In genomic region chr11:121485221-121485620, GRCh38 we compare ENCODE assay signal across 33 cellular contexts. TPM values are rescaled to one million over a fixed set of nuclear protein-coding genes. Genes with fewer than 3 reads are reported as not detected.
A peak's percentile ranks its signal among the peaks of the same experiment; 100 is the strongest.
DNase-seq lines count a peak whose midpoint lies in the region; ATAC-seq, FAIRE-seq and TF ChIP-seq lines count a peak whose summit lies in the region.
"Had no signal": no experiment of that assay in that cellular context is flagged by ENCODE, and none has a peak within 500 bp of the region (broad histone marks: within the 10 kb centered on the region; RNA-seq: fewer than 3 reads in every experiment).

No MANE protein-coding gene starts in this region.

- no peaks in the 10 kb centered on the region for H3K27me3 Mint-ChIP-seq in activated CD4-positive, alpha-beta T cell treated with anti-CD3 and anti-CD28 coated beads for 36 hours
- H3K27me3 Mint-ChIP-seq in activated naive CD8-positive, alpha-beta T cell treated with anti-CD3 and anti-CD28 coated beads, Interleukin-2, amount 50 U/mL, for 24 hours: no peaks in the 10 kb centered on the region
- no peaks in the 10 kb centered on the region for H3K27me3 Mint-ChIP-seq in natural killer cell treated with Interleukin-12 subunit alpha and Interleukin-12 subunit beta and Interleukin-15 and Interleukin-18, amount 100 ng/mL, for 72 hours
- H3K27me3 Mint-ChIP-seq: activated CD8-positive, alpha-beta memory T cell treated with anti-CD3 and anti-CD28 coated beads, Interleukin-2, amount 10 ng/mL, durations not matched to agents 7 days and 5 days; stimulated activated memory B cell treated with anti-CD40 and anti-IgM and Interleukin-4, amounts not matched to agents 10 μg/mL and 1 μg/mL and 100 μg/mL, for 72 hours had no signal

- no peak overlapping the region for H3K27ac ChIP-seq in right atrium auricular region
- H3K27ac ChIP-seq: colonic mucosa, epithelial cell of prostate, hepatocyte, ovary, PC-9, upper lobe of right lung had no signal

- TF ChIP-seq POLR2A in GM12891 (IDR thresholded peaks at IDR 0.05; ENCODE audit: low read depth, low read length): no peak

- intact Hi-C loops in activated CD4-positive, alpha-beta T cell treated with anti-CD3 and anti-CD28 coated beads for 36 hours (cut with DNase I, micrococcal nuclease): no loop called here

- H3K4me3 Mint-ChIP-seq in activated CD4-positive, alpha-beta T cell treated with anti-CD3 and anti-CD28 coated beads for 36 hours: no peak overlapping the region
- H3K4me3 Mint-ChIP-seq in activated naive CD8-positive, alpha-beta T cell treated with anti-CD3 and anti-CD28 coated beads, Interleukin-2, amount 50 U/mL, for 24 hours: no peak overlapping the region
- H3K4me3 Mint-ChIP-seq in natural killer cell treated with Interleukin-12 subunit alpha and Interleukin-12 subunit beta and Interleukin-15 and Interleukin-18, amount 100 ng/mL, for 72 hours: peak overlapping the region; percentile 87
- H3K4me3 Mint-ChIP-seq: activated CD8-positive, alpha-beta memory T cell treated with anti-CD3 and anti-CD28 coated beads, Interleukin-2, amount 10 ng/mL, durations not matched to agents 7 days and 5 days; nephron; stimulated activated memory B cell treated with anti-CD40 and anti-IgM and Interleukin-4, amounts not matched to agents 10 μg/mL and 1 μg/mL and 100 μg/mL, for 72 hours had no signal

- DNase-seq in activated CD4-positive, alpha-beta T cell treated with anti-CD3 and anti-CD28 coated beads for 36 hours: no peak
- DNase-seq in activated CD4-positive, alpha-beta T cell treated with anti-CD3 and anti-CD28 coated beads, Interleukin-2, amount 50 U/mL, for 48 hours: no peak
- no peak for DNase-seq in GM12891 (ENCODE audit: insufficient read length, low spot score)
- no peak for DNase-seq in activated naive CD8-positive, alpha-beta T cell treated with anti-CD3 and anti-CD28 coated beads, Interleukin-2, amount 50 U/mL, for 24 hours
- DNase-seq in natural killer cell treated with Interleukin-12 subunit alpha and Interleukin-12 subunit beta and Interleukin-15 and Interleukin-18, amount 100 ng/mL, for 72 hours (ENCODE audit: low spot score): no peak
- no peak for DNase-seq in activated gamma-delta T cell (lab: John Stamatoyannopoulos, UW)
- no peak for DNase-seq in right atrium auricular region (ENCODE audit: low spot score)
- DNase-seq in NK-92 (lab: John Stamatoyannopoulos, UW; ENCODE audit: unreplicated experiment): no peak
- DNase-seq: activated CD4-positive, alpha-beta T cell treated with anti-CD3 and anti-CD28 coated beads for 1 hour; activated CD8-positive, alpha-beta memory T cell treated with anti-CD3 and anti-CD28 coated beads, Interleukin-2, amount 10 ng/mL, durations not matched to agents 7 days and 5 days; activated naive CD4-positive, alpha-beta T cell treated with Interleukin-2 at 50 U/mL for 16 hours; aorta; colonic mucosa; DMS 273 treated with DMSO at 0.1 percent for 48 hours; effector CD4-positive, alpha-beta T cell; EL; H7; Karpas-422; NCI-H1417 treated with DMSO at 0.1 percent for 48 hours; NCI-H2081; NCI-H2227 treated with DMSO at 0.1 percent for 48 hours; NCI-H526; ovary; PC-9; SK-N-SH; stimulated activated CD4-positive, alpha-beta T cell treated with anti-CD3 and anti-CD28 coated beads, Interleukin-15, amount 100 ng/mL, for 24 hours; upper lobe of right lung had no signal

- POLR2A ChIA-PET in activated CD4-positive, alpha-beta T cell treated with anti-CD3 and anti-CD28 coated beads for 36 hours (lab: Charles Lee): no interaction called here

- CTCF ChIA-PET in activated CD4-positive, alpha-beta T cell treated with anti-CD3 and anti-CD28 coated beads for 36 hours (lab: Charles Lee): interaction anchor here (1.1 to 1.3 kb wide), 2 partner anchors 16 to 33 kb away, joined by 3 to 5 read pairs; partner anchors contain the start of genes SORL1 and SORL1-AS1

- peak; percentile 77 for FAIRE-seq in GM12891 (lab: Jason Lieb, UNC)
- FAIRE-seq: HepG2 had no signal

- peak overlapping the region; percentile 5 for H3K27ac Mint-ChIP-seq in activated CD4-positive, alpha-beta T cell treated with anti-CD3 and anti-CD28 coated beads for 36 hours
- H3K27ac Mint-ChIP-seq in activated naive CD8-positive, alpha-beta T cell treated with anti-CD3 and anti-CD28 coated beads, Interleukin-2, amount 50 U/mL, for 24 hours: peak overlapping the region; percentile 1
- peak overlapping the region; percentile 89 for H3K27ac Mint-ChIP-seq in natural killer cell treated with Interleukin-12 subunit alpha and Interleukin-12 subunit beta and Interleukin-15 and Interleukin-18, amount 100 ng/mL, for 72 hours
- H3K27ac Mint-ChIP-seq: activated CD8-positive, alpha-beta memory T cell treated with anti-CD3 and anti-CD28 coated beads, Interleukin-2, amount 10 ng/mL, durations not matched to agents 7 days and 5 days; nephron; stimulated activated memory B cell treated with anti-CD40 and anti-IgM and Interleukin-4, amounts not matched to agents 10 μg/mL and 1 μg/mL and 100 μg/mL, for 72 hours had no signal

- no peaks in the 10 kb centered on the region for H3K36me3 ChIP-seq in right atrium auricular region
- H3K36me3 ChIP-seq: colonic mucosa, ovary, upper lobe of right lung had no signal

- no peaks in the 10 kb centered on the region for H3K27me3 ChIP-seq in right atrium auricular region
- H3K27me3 ChIP-seq: colonic mucosa, hepatocyte, ovary, upper lobe of right lung had no signal

- no peak overlapping the region for H3K4me3 ChIP-seq in right atrium auricular region
- H3K4me3 ChIP-seq: colonic mucosa, hepatocyte, lung, ovary, PC-9, upper lobe of right lung had no signal

- H3K4me1 Mint-ChIP-seq in activated CD4-positive, alpha-beta T cell treated with anti-CD3 and anti-CD28 coated beads for 36 hours: peaks cover 53% of the 10 kb centered on the region
- H3K4me1 Mint-ChIP-seq in activated naive CD8-positive, alpha-beta T cell treated with anti-CD3 and anti-CD28 coated beads, Interleukin-2, amount 50 U/mL, for 24 hours: peaks cover 55% of the 10 kb centered on the region
- peaks cover 57 to 61% of the 10 kb centered on the region in 2 donors for H3K4me1 Mint-ChIP-seq in natural killer cell treated with Interleukin-12 subunit alpha and Interleukin-12 subunit beta and Interleukin-15 and Interleukin-18, amount 100 ng/mL, for 72 hours (ENCODE audit: low read depth in 2 of 2)

- H3K9me3 Mint-ChIP-seq in activated CD4-positive, alpha-beta T cell treated with anti-CD3 and anti-CD28 coated beads for 36 hours (ENCODE audit: low read depth): no peaks in the 10 kb centered on the region
- no peaks in the 10 kb centered on the region for H3K9me3 Mint-ChIP-seq in activated naive CD8-positive, alpha-beta T cell treated with anti-CD3 and anti-CD28 coated beads, Interleukin-2, amount 50 U/mL, for 24 hours
- no peaks in the 10 kb centered on the region for H3K9me3 Mint-ChIP-seq in natural killer cell treated with Interleukin-12 subunit alpha and Interleukin-12 subunit beta and Interleukin-15 and Interleukin-18, amount 100 ng/mL, for 72 hours
- H3K9me3 Mint-ChIP-seq: nephron; stimulated activated memory B cell treated with anti-CD40 and anti-IgM and Interleukin-4, amounts not matched to agents 10 μg/mL and 1 μg/mL and 100 μg/mL, for 72 hours had no signal

- H3K36me3 Mint-ChIP-seq in activated CD4-positive, alpha-beta T cell treated with anti-CD3 and anti-CD28 coated beads for 36 hours (ENCODE audit: low read depth): peaks cover 49% of the 10 kb centered on the region
- peaks cover 43% of the 10 kb centered on the region for H3K36me3 Mint-ChIP-seq in activated naive CD8-positive, alpha-beta T cell treated with anti-CD3 and anti-CD28 coated beads, Interleukin-2, amount 50 U/mL, for 24 hours (ENCODE audit: low read depth)
- peaks cover 17% of the 10 kb centered on the region for H3K36me3 Mint-ChIP-seq in natural killer cell treated with Interleukin-12 subunit alpha and Interleukin-12 subunit beta and Interleukin-15 and Interleukin-18, amount 100 ng/mL, for 72 hours

- ATAC-seq in activated CD4-positive, alpha-beta T cell treated with anti-CD3 and anti-CD28 coated beads for 36 hours: no peak
- no peak for ATAC-seq in activated naive CD8-positive, alpha-beta T cell treated with anti-CD3 and anti-CD28 coated beads, Interleukin-2, amount 50 U/mL, for 24 hours
- ATAC-seq in natural killer cell treated with Interleukin-12 subunit alpha and Interleukin-12 subunit beta and Interleukin-15 and Interleukin-18, amount 100 ng/mL, for 72 hours: peak in 1 of 2 donors; percentile 43
- ATAC-seq: activated CD8-positive, alpha-beta memory T cell treated with anti-CD3 and anti-CD28 coated beads, Interleukin-2, amount 10 ng/mL, durations not matched to agents 7 days and 5 days; HepG2; stimulated activated memory B cell treated with anti-CD40 and anti-IgM and Interleukin-4, amounts not matched to agents 10 μg/mL and 1 μg/mL and 100 μg/mL, for 72 hours; upper lobe of right lung had no signal

- H3K4me1 ChIP-seq in right atrium auricular region: no peaks in the 10 kb centered on the region
- H3K4me1 ChIP-seq: colonic mucosa had no signal

- no peak for TF ChIP-seq CTCF in right atrium auricular region (IDR thresholded peaks at IDR 0.05)

- no peaks in the 10 kb centered on the region for H3K9me3 ChIP-seq in right atrium auricular region
- H3K9me3 ChIP-seq: colonic mucosa, ovary, SK-N-SH, upper lobe of right lung had no signal

TF ChIP-seq in GM12891, 5 proteins besides CTCF, POLR2A, EP300 and RAD21:
- TF ChIP-seq POLR2AphosphoS5 (IDR thresholded peaks at IDR 0.05; ENCODE audit: low read depth, low read length) (no peak), PAX5 (IDR thresholded peaks at IDR 0.05; ENCODE audit: insufficient read depth, low read length, severe bottlenecking) (no peak), SPI1 (IDR thresholded peaks at IDR 0.05; ENCODE audit: low read depth, low read length) (no peak), TAF1 (IDR thresholded peaks at IDR 0.05; ENCODE audit: low read depth, low read length) (no peak), POU2F2 (IDR thresholded peaks at IDR 0.05; ENCODE audit: low read depth, low read length) (no peak)

RNA-seq across cellular contexts. Expression of gene SORL1, which starts 33.1 kb away (rescaled TPM):
- 10 to 100 TPM; 53.5 to 68.0 TPM for total RNA-seq in activated CD4-positive, alpha-beta T cell treated with anti-CD3 and anti-CD28 coated beads for 36 hours
- polyA plus RNA-seq in GM12891 (2012; ENCODE audit: low read depth, missing spikeins): 49.9 TPM
- total RNA-seq in natural killer cell treated with Interleukin-12 subunit alpha and Interleukin-12 subunit beta and Interleukin-15 and Interleukin-18, amount 100 ng/mL, for 72 hours: 10 to 100 TPM; 26.8 to 45.5 TPM
- total RNA-seq in right atrium auricular region: 1 to 10 TPM; 6.4 to 7.5 TPM

Comparison
In these comparisons a context has a peak if more than half of its experiments do, and no peak if none do; other contexts are left out.
1. H3K27ac Mint-ChIP-seq: peak in every context shown above with its lines; median percentile 89 in natural killer cell treated with Interleukin-12 subunit alpha and Interleukin-12 subunit beta and Interleukin-15 and Interleukin-18, amount 100 ng/mL, for 72 hours; 5 in activated CD4-positive, alpha-beta T cell treated with anti-CD3 and anti-CD28 coated beads for 36 hours; 1 in activated naive CD8-positive, alpha-beta T cell treated with anti-CD3 and anti-CD28 coated beads, Interleukin-2, amount 50 U/mL, for 24 hours.